9 cellular contexts compared by ENCODE assay signal in genomic region chr19:3573162-3573857, GRCh38. TPM values are rescaled to one million over a fixed set of nuclear protein-coding genes. Genes with fewer than 3 reads are reported as not detected.
DNase-seq lines count a peak whose midpoint lies in the region; ATAC-seq and TF ChIP-seq lines count a peak whose summit lies in the region.
"Had no signal": no experiment of that assay in that cellular context is flagged by ENCODE, and none has a peak within 500 bp of the region (broad histone marks: within the 10 kb centered on the region; RNA-seq: fewer than 3 reads in every experiment).

No MANE protein-coding gene starts in this region.

- H3K9me3 Mint-ChIP-seq in CD14-positive monocyte (peaks cover 0 to 6% (median 3%) of the 10 kb centered on the region in 7 donors), endodermal cell (no peaks in the 10 kb centered on the region), nephron (no peaks in the 10 kb centered on the region)

- H3K27me3 ChIP-seq in PC-9 (ENCODE audit: insufficient read depth, low read depth) (no peaks in the 10 kb centered on the region), endodermal cell (ENCODE audit: control insufficient read depth, insufficient read depth, low read length, poor library complexity, severe bottlenecking) (peaks cover 8% of the 10 kb centered on the region)

- CTCF ChIA-PET in PC-9 (lab: Charles Lee) = interaction anchor here (0.5 kb wide), 1 partner anchor 415 kb away, joined by 7 read pairs; no protein-coding TSS in a partner anchor

- DNase-seq in CD14-positive monocyte (ENCODE audit: low spot score) (no peak), PC-9 (no peak), endodermal cell (no peak), kidney tubule cell (ENCODE audit: low spot score) (no peak), NAMALWA (ENCODE audit: low spot score) (no peak)

- H3K9me3 ChIP-seq in PC-9 (ENCODE audit: insufficient read depth, low read depth) (no peaks in the 10 kb centered on the region), endodermal cell (ENCODE audit: control insufficient read depth, low read length) (no peaks in the 10 kb centered on the region)

- ATAC-seq in GM21619 (IDR thresholded peaks at IDR 0.05; ENCODE audit: unreplicated experiment) (peak; percentile 3), HG03139 (IDR thresholded peaks at IDR 0.05; ENCODE audit: unreplicated experiment) (no peak)

- H3K9me2 ChIP-seq in PC-9 (ENCODE audit: insufficient read depth) = no peaks in the 10 kb centered on the region

- peak overlapping the region; percentile 71 for H2AFZ ChIP-seq in PC-9

- H3K36me3 Mint-ChIP-seq in CD14-positive monocyte (peaks cover 8 to 29% of the 10 kb centered on the region in 2 donors), endodermal cell (ENCODE audit: low read depth) (peaks cover 12% of the 10 kb centered on the region), nephron (ENCODE audit: low read depth) (peaks cover 13% of the 10 kb centered on the region)

- peaks cover 6% of the 10 kb centered on the region for H3K79me2 ChIP-seq in PC-9 (ENCODE audit: low read depth)

- H3K36me3 ChIP-seq in PC-9 (ENCODE audit: low read depth) (no peaks in the 10 kb centered on the region), endodermal cell (ENCODE audit: control insufficient read depth, insufficient read depth, low read length) (peaks cover 8% of the 10 kb centered on the region)

- POLR2A ChIA-PET in PC-9 (lab: Charles Lee; ENCODE audit: unreplicated experiment) = interaction anchor here (0.5 to 0.6 kb wide), 2 partner anchors 15 to 17 kb away, joined by 3 to 9 read pairs; no protein-coding TSS in a partner anchor

- peak overlapping the region; percentile 80 to 83 for H3K4me3 Mint-ChIP-seq in CD14-positive monocyte
- H3K4me3 Mint-ChIP-seq in endodermal cell = peak overlapping the region; percentile 69
- peak overlapping the region; percentile 82 to 86 (median 86) for H3K4me3 Mint-ChIP-seq in nephron

- H3K27me3 Mint-ChIP-seq in CD14-positive monocyte (ENCODE audit: low read depth in 3 of 3) (peaks cover 0 to 2% (median under 1%) of the 10 kb centered on the region in 3 donors), endodermal cell (ENCODE audit: insufficient read depth) (peaks cover 1% of the 10 kb centered on the region), nephron (ENCODE audit: low read depth) (peaks cover 13% of the 10 kb centered on the region)

- peak overlapping the region; percentile 71 for H3K9ac ChIP-seq in endodermal cell (ENCODE audit: extremely low read depth, low read length, poor library complexity, severe bottlenecking)

- H3K4me1 Mint-ChIP-seq in CD14-positive monocyte = peaks cover 35% of the 10 kb centered on the region
- H3K4me1 Mint-ChIP-seq in endodermal cell = peaks cover 10% of the 10 kb centered on the region
- peaks cover 13% of the 10 kb centered on the region for H3K4me1 Mint-ChIP-seq in nephron

- 1 to 2% methylated on average over 14 to 60 of the region's 60 CpGs for WGBS in endodermal cell (ENCODE audit: insufficient coverage in 1 of 2, insufficient read length in 1 of 2), 2 experiments

- TSS peak; percentile 59 for BruUV-seq in PC-9 (replicated peaks; lab: Mats Ljungman, UMichigan)

- H4K20me1 ChIP-seq in PC-9 (ENCODE audit: insufficient read depth) = peaks cover 10% of the 10 kb centered on the region

- peak overlapping the region; percentile 85 for H3K4me3 ChIP-seq in PC-9
- H3K4me3 ChIP-seq in endodermal cell (ENCODE audit: low read length) = peak overlapping the region; percentile 85

- H3K4me2 ChIP-seq in PC-9 = peak overlapping the region; percentile 79

- no peaks in the 10 kb centered on the region; the same call in 1 of the 2 replicates for H3F3A ChIP-seq in PC-9 (ENCODE audit: insufficient read depth, low read depth)

- TF ChIP-seq CTCF in CD14-positive monocyte (IDR thresholded peaks at IDR 0.05) = no peak
- no peak for TF ChIP-seq CTCF in PC-9 (conservative IDR thresholded peaks at IDR 0.05)
- TF ChIP-seq CTCF in endodermal cell (conservative IDR thresholded peaks at IDR 0.05) = no peak
- TF ChIP-seq CTCF in nephron (IDR thresholded peaks at IDR 0.05; ENCODE audit: unreplicated experiment in 3 of 3) = no peak

- intact Hi-C loops in CD14-positive monocyte (cut with micrococcal nuclease) (loop anchor here (2.0 to 5.0 kb wide), 3 partner anchors 17 to 66 kb away; partner anchors contain the start of genes MFSD12 (in 2 of the 2), CACTIN (in 1 of the 2) and FZR1 (in 1 of the 2)), PC-9 (cut with micrococcal nuclease; ENCODE audit: unreplicated experiment) (no loop called here)

- H3K4me1 ChIP-seq in PC-9 (replicated peaks; ENCODE audit: insufficient read depth) (peaks cover 6% of the 10 kb centered on the region; the same call in 1 of the 2 replicates), endodermal cell (ENCODE audit: control insufficient read depth, insufficient read depth, low read length) (no peaks in the 10 kb centered on the region)

- peak overlapping the region; percentile 57 to 93 (median 82) for H3K27ac Mint-ChIP-seq in CD14-positive monocyte
- no peak overlapping the region for H3K27ac Mint-ChIP-seq in endodermal cell
- H3K27ac Mint-ChIP-seq in nephron = no peak overlapping the region

- H3K27ac ChIP-seq in PC-9 = peak overlapping the region; percentile 16; the same call in 1 of the 2 replicates
- peak overlapping the region; percentile 60 for H3K27ac ChIP-seq in endodermal cell (ENCODE audit: low read depth, low read length)

RNA-seq across cellular contexts. Expression of gene HMG20B, which starts 0.6 kb away (rescaled TPM):
- 10 to 100 TPM; 52.4 to 58.8 TPM for polyA plus RNA-seq in CD14-positive monocyte
- total RNA-seq in PC-9 (2021) (115 and 136 TPM in 2 replicates), endodermal cell (100 to 1,000 TPM in 1 of 2 donors, 10 to 100 TPM in 1; 80.7 to 102 TPM)
- 80.6 TPM for polyA plus RNA-seq in endodermal cell (2013, experiment 1 of 2)
- polyA plus RNA-seq in endodermal cell (2013, experiment 2 of 2) = 89.1 TPM

RNA-seq across cellular contexts. Expression of gene GIPC3, which starts 12.0 kb away (rescaled TPM):
- under 1 TPM in 1 of 2 donors, not detected in 1; 0.03 TPM for polyA plus RNA-seq in CD14-positive monocyte
- 0.13 TPM in 1 of 2 replicates, not detected in the other for total RNA-seq in PC-9 (2021)
- 1 to 10 TPM in 1 of 2 donors, under 1 TPM in 1; 0.93 to 1.5 TPM for total RNA-seq in endodermal cell
- 0.32 TPM for polyA plus RNA-seq in endodermal cell (2013, experiment 1 of 2)
- polyA plus RNA-seq in endodermal cell (2013, experiment 2 of 2) = 0.33 TPM

RNA-seq across cellular contexts. Expression of gene MFSD12, which starts 15.9 kb away (rescaled TPM):
- 10 to 100 TPM; 47.9 to 55.5 TPM for polyA plus RNA-seq in CD14-positive monocyte
- total RNA-seq in PC-9 (2021) = 62.0 and 70.0 TPM in 2 replicates
- total RNA-seq in endodermal cell = 10 to 100 TPM; 48.2 to 62.4 TPM
- polyA plus RNA-seq in endodermal cell (2013, experiment 1 of 2) = 44.5 TPM
- 39.0 TPM for polyA plus RNA-seq in endodermal cell (2013, experiment 2 of 2)

RNA-seq across cellular contexts. Expression of gene TBXA2R, which starts 33.4 kb away (rescaled TPM):
- under 1 TPM in 1 of 2 donors, not detected in 1; 0.05 TPM for polyA plus RNA-seq in CD14-positive monocyte
- total RNA-seq in PC-9 (2021) = 0.38 TPM in 1 of 2 replicates, not detected in the other
- under 1 TPM; 0.29 to 0.42 TPM for total RNA-seq in endodermal cell
- 0.39 TPM for polyA plus RNA-seq in endodermal cell (2013, experiment 1 of 2)
- 0.25 TPM for polyA plus RNA-seq in endodermal cell (2013, experiment 2 of 2)

RNA-seq across cellular contexts. Expression of gene TEKTIP1, which starts 34.3 kb away (rescaled TPM):
- not detected for polyA plus RNA-seq in CD14-positive monocyte
- total RNA-seq in PC-9 (2021) (4.7 and 4.9 TPM in 2 replicates), endodermal cell (1 to 10 TPM; 4.6 to 5.7 TPM)
- polyA plus RNA-seq in endodermal cell (2013, experiment 1 of 2) = 0.75 TPM
- 0.62 TPM for polyA plus RNA-seq in endodermal cell (2013, experiment 2 of 2)
- total RNA-seq: HT1080 had no signal

Comparison
In these comparisons a context has a peak if more than half of its experiments do, and no peak if none do; other contexts are left out.
1. H3K27ac Mint-ChIP-seq: peak in CD14-positive monocyte (7 of 7); none in endodermal cell (single experiment) and nephron (0 of 3).
2. Peak in every context shown above with its lines, with median percentiles within 50 percentile points of each other: H3K4me3 Mint-ChIP-seq.